Comparison of ENCODE assay signal across 17 cellular contexts in genomic region chr5:91288117-91288516, GRCh38.
DNase-seq lines count a peak whose midpoint lies in the region; ATAC-seq and TF ChIP-seq lines count a peak whose summit lies in the region.
"Had no signal": no experiment of that assay in that cellular context is flagged by ENCODE, and none has a peak within 500 bp of the region (broad histone marks: within the 10 kb centered on the region; RNA-seq: fewer than 3 reads in every experiment).

No MANE protein-coding gene starts in this region.

- H3K4me3 ChIP-seq in body of pancreas: no peak overlapping the region
- H3K4me3 ChIP-seq in heart right ventricle: no peak overlapping the region
- H3K4me3 ChIP-seq in gastrocnemius medialis: no peak overlapping the region
- H3K4me3 ChIP-seq: BLaER1, breast epithelium, GM12878 had no signal

- DNase-seq in GM03348 (ENCODE audit: low spot score): peak; percentile 24
- DNase-seq in body of pancreas: no peak
- peak in 1 of 2 donors; percentile 17 for DNase-seq in heart right ventricle
- DNase-seq in gastrocnemius medialis: no peak
- no peak for DNase-seq in HT-29 (ENCODE audit: low spot score)
- no peak for DNase-seq in NCI-H1048 (lab: John Stamatoyannopoulos, UW)
- DNase-seq: activated CD4-positive, alpha-beta T cell treated with anti-CD3 and anti-CD28 coated beads, Interleukin-2, amount 50 U/mL, for 4 hours; DND-41; NCI-H146; NCI-H69; occipital lobe had no signal

- ATAC-seq in body of pancreas (peak; percentile 30), heart right ventricle (peak in 7 of 8 donors; percentile 23 to 77 (median 52)), gastrocnemius medialis (peak; percentile 48 to 52), GM19467 (IDR thresholded peaks at IDR 0.05; ENCODE audit: unreplicated experiment) (no peak), HG02870 (IDR thresholded peaks at IDR 0.05; ENCODE audit: unreplicated experiment) (no peak)
- ATAC-seq: activated T-helper 17 cell treated with anti-CD3 and anti-CD28 coated beads, Interleukin-2, amount 50 U/mL, for 72 hours; GM12878 had no signal

- H3K27ac ChIP-seq in body of pancreas (no peak overlapping the region), heart right ventricle (peak overlapping the region in 8 of 10 donors; percentile 6 to 72 (median 40)), gastrocnemius medialis (peak overlapping the region in 3 of 4 donors; percentile 20 to 31 (median 29))
- H3K27ac ChIP-seq: BLaER1 had no signal

- H3K36me3 ChIP-seq in body of pancreas (replicated peaks in 1 of 2; ENCODE audit: insufficient read depth in 1 of 2, low read depth in 2 of 2) (no peaks in the 10 kb centered on the region), heart right ventricle (no peaks in the 10 kb centered on the region), gastrocnemius medialis (no peaks in the 10 kb centered on the region)
- H3K36me3 ChIP-seq: BLaER1, breast epithelium had no signal

- H3K27me3 ChIP-seq in body of pancreas: no peaks in the 10 kb centered on the region
- H3K27me3 ChIP-seq in heart right ventricle: no peaks in the 10 kb centered on the region
- H3K27me3 ChIP-seq in gastrocnemius medialis: no peaks in the 10 kb centered on the region
- H3K27me3 ChIP-seq: BLaER1, breast epithelium had no signal

- TF ChIP-seq POLR2A in body of pancreas (IDR thresholded peaks at IDR 0.05) (no peak), gastrocnemius medialis (IDR thresholded peaks at IDR 0.05) (no peak)

- TF ChIP-seq CTCF in body of pancreas (IDR thresholded peaks at IDR 0.05) (no peak), heart right ventricle (IDR thresholded peaks at IDR 0.05) (no peak), gastrocnemius medialis (IDR thresholded peaks at IDR 0.05 in 4 of 5, conservative IDR thresholded peaks at IDR 0.05 in 1 of 5) (no peak)

- intact Hi-C loops in body of pancreas (cut with DNase I): no loop called here
- intact Hi-C loops in heart right ventricle (cut with DNase I): loop anchor here in 2 of 10 donors (10.0 kb wide), 1 partner anchor 183 kb away; no protein-coding TSS in a partner anchor
- intact Hi-C loops in gastrocnemius medialis (cut with DNase I; ENCODE audit: low total_unique reads): no loop called here

- WGBS in body of pancreas, 2 donors: 31 to 54% methylated on average over 1 of the region's 1 CpG
- 41 to 54% methylated on average over 1 of the region's 1 CpG for WGBS in heart right ventricle, 2 donors

- in situ Hi-C loops in gastrocnemius medialis (cut with MboI; ENCODE audit: low sequenced_read_pairs in 4 of 4): no loop called here

- H3K9me3 ChIP-seq in body of pancreas: no peaks in the 10 kb centered on the region
- peaks cover 0 to 4% (median 0%) of the 10 kb centered on the region in 11 donors for H3K9me3 ChIP-seq in heart right ventricle
- no peaks in the 10 kb centered on the region for H3K9me3 ChIP-seq in gastrocnemius medialis

- H3K4me1 ChIP-seq in body of pancreas: no peaks in the 10 kb centered on the region
- H3K4me1 ChIP-seq in heart right ventricle: peaks cover 0 to 21% (median 5%) of the 10 kb centered on the region in 9 donors
- no peaks in the 10 kb centered on the region for H3K4me1 ChIP-seq in gastrocnemius medialis
- H3K4me1 ChIP-seq: breast epithelium had no signal

Comparison
In these comparisons a context has a peak if more than half of its experiments do, and no peak if none do; other contexts are left out.
1. ATAC-seq: peak in body of pancreas (single experiment), heart right ventricle (7 of 8) and gastrocnemius medialis (2 of 2); none in GM19467 (single experiment) and HG02870 (single experiment).
2. H3K27ac ChIP-seq: peak in heart right ventricle (8 of 10) and gastrocnemius medialis (3 of 4); none in body of pancreas (0 of 4).